Comparison of ENCODE assay signal across 8 cellular contexts in genomic region chr16:86018487-86018886, GRCh38.
DNase-seq lines count a peak whose midpoint lies in the region; ATAC-seq and TF ChIP-seq lines count a peak whose summit lies in the region.

No MANE protein-coding gene starts in this region.

- no peak overlapping the region for H3K27ac ChIP-seq in neural progenitor cell

- H3K36me3 ChIP-seq in neural progenitor cell: no peaks in the 10 kb centered on the region

- peaks cover 23% of the 10 kb centered on the region for H3K27me3 Mint-ChIP-seq in neural progenitor cell (ENCODE audit: insufficient read depth, low read depth)

- no peaks in the 10 kb centered on the region for H3K4me1 ChIP-seq in neural progenitor cell

- H3K9me3 Mint-ChIP-seq in neural progenitor cell: peaks cover 26% of the 10 kb centered on the region

- H3K4me3 Mint-ChIP-seq in neural progenitor cell: no peak overlapping the region

- intact Hi-C loops in Right ventricle myocardium superior (cut with DNase I): loop anchor here (10.0 kb wide), 1 partner anchor 56 kb away; no protein-coding TSS in a partner anchor

- peaks cover 36% of the 10 kb centered on the region for H3K27me3 ChIP-seq in neural progenitor cell

- no peaks in the 10 kb centered on the region for H3F3A ChIP-seq in neural progenitor cell (ENCODE audit: low read depth)

- peak; percentile 82 for ATAC-seq in Right ventricle myocardium superior (ENCODE audit: poor library complexity)
- no peak for ATAC-seq in GM18868 (IDR thresholded peaks at IDR 0.05; ENCODE audit: unreplicated experiment)
- ATAC-seq in GM18873 (IDR thresholded peaks at IDR 0.05; ENCODE audit: low FRiP score, unreplicated experiment): no peak
- no peak for ATAC-seq in HG03442 (IDR thresholded peaks at IDR 0.05; ENCODE audit: unreplicated experiment)

- peaks cover 18% of the 10 kb centered on the region for H3K4me1 Mint-ChIP-seq in neural progenitor cell

- no peaks in the 10 kb centered on the region for H3K79me2 ChIP-seq in neural progenitor cell (ENCODE audit: low read depth)

- peak overlapping the region; percentile 15 for H3K27ac Mint-ChIP-seq in neural progenitor cell

- no peak overlapping the region for H3K9ac ChIP-seq in neural progenitor cell

- CTCF ChIA-PET in GM10248 (lab: Yijun Ruan, JAX): interaction anchor here (10.5 kb wide), 1 partner anchor 199 kb away, joined by 255 read pairs; no protein-coding TSS in a partner anchor

- DNase-seq in GM10248 (ENCODE audit: extremely low spot score): peak; percentile 50
- peak; percentile 89 for DNase-seq in SKM-1 treated with dmso at 0.1 percent for 144 hours (lab: John Stamatoyannopoulos, UW; ENCODE audit: unreplicated experiment)
- peak; percentile 62 for DNase-seq in Right ventricle myocardium superior
- no peak for DNase-seq in neural progenitor cell (ENCODE audit: low spot score)
- DNase-seq in HK-2 (ENCODE audit: unreplicated experiment): no peak

- H3K9me3 ChIP-seq in neural progenitor cell (ENCODE audit: low read depth): no peaks in the 10 kb centered on the region

- H3K36me3 Mint-ChIP-seq in neural progenitor cell: no peaks in the 10 kb centered on the region

- H4K20me1 ChIP-seq in neural progenitor cell (ENCODE audit: low read depth): no peaks in the 10 kb centered on the region

- POLR2A ChIA-PET in GM10248 (lab: Yijun Ruan, JAX): no interaction called here

- no peak overlapping the region for H3K4me2 ChIP-seq in neural progenitor cell

- no peak overlapping the region for H2AFZ ChIP-seq in neural progenitor cell (replicated peaks)

- TF ChIP-seq CTCF in GM10248 (IDR thresholded peaks at IDR 0.05; ENCODE audit: control extremely low read depth, extremely low read depth, low read depth, missing control alignments) (no peak), neural progenitor cell (IDR thresholded peaks at IDR 0.05) (no peak)

- no peak overlapping the region for H3K4me3 ChIP-seq in neural progenitor cell

Comparison
In these comparisons a context has a peak if more than half of its experiments do, and no peak if none do; other contexts are left out.
1. DNase-seq: peak in GM10248 (single experiment), SKM-1 treated with dmso at 0.1 percent for 144 hours (single experiment) and Right ventricle myocardium superior (single experiment); none in neural progenitor cell (single experiment) and HK-2 (single experiment).